Comparison of ENCODE assay signal across 10 cellular contexts in genomic region chr22:46547179-46547882, GRCh38. TPM values are rescaled to one million over a fixed set of nuclear protein-coding genes. Genes with fewer than 3 reads are reported as not detected.
DNase-seq lines count a peak whose midpoint lies in the region; ATAC-seq, FAIRE-seq and TF ChIP-seq lines count a peak whose summit lies in the region.
"Had no signal": no experiment of that assay in that cellular context is flagged by ENCODE, and none has a peak within 500 bp of the region (broad histone marks: within the 10 kb centered on the region; RNA-seq: fewer than 3 reads in every experiment).

No MANE protein-coding gene starts in this region.

- TF ChIP-seq CTCF in gastroesophageal sphincter (IDR thresholded peaks at IDR 0.05) (no peak), pancreas (IDR thresholded peaks at IDR 0.05) (no peak), A673 (conservative IDR thresholded peaks at IDR 0.05; ENCODE audit: low read depth, low read length) (no peak)

- no peak overlapping the region for H3K4me3 ChIP-seq in gastroesophageal sphincter
- no peak overlapping the region for H3K4me3 ChIP-seq in pancreas
- no peak overlapping the region for H3K4me3 ChIP-seq in A673 (ENCODE audit: low read depth, low read length, poor library complexity, severe bottlenecking)

- H3K27me3 ChIP-seq in gastroesophageal sphincter (no peaks in the 10 kb centered on the region), pancreas (no peaks in the 10 kb centered on the region), A673 (replicated peaks; ENCODE audit: insufficient read depth, low read depth, low read length, poor library complexity) (no peaks in the 10 kb centered on the region)

- no peaks in the 10 kb centered on the region for H3K36me3 ChIP-seq in gastroesophageal sphincter
- no peaks in the 10 kb centered on the region for H3K36me3 ChIP-seq in pancreas
- H3K36me3 ChIP-seq in A673 (ENCODE audit: insufficient read depth, low read length, poor library complexity, severe bottlenecking): no peaks in the 10 kb centered on the region

- WGBS in gastroesophageal sphincter (ENCODE audit: low coverage in 1 of 2), 2 donors: 10 to 22% methylated on average over 7 to 13 of the region's 21 CpGs
- 56 to 57% methylated on average over 21 of the region's 21 CpGs for WGBS in pancreas, 2 donors

- DNase-seq in AG20443 (ENCODE audit: low spot score) (peak; percentile 93), pancreas (no peak), A673 (ENCODE audit: low spot score) (no peak)
- DNase-seq in effector CD4-positive, alpha-beta T cell: no peak
- DNase-seq: CD4-positive, alpha-beta memory T cell; stimulated activated CD8-positive, alpha-beta memory T cell treated with anti-CD3 and anti-CD28 coated beads, Interleukin-4, amount 100 ng/mL, for 48 hours had no signal

- no peak for TF ChIP-seq EP300 in gastroesophageal sphincter (IDR thresholded peaks at IDR 0.05)

- no peak for FAIRE-seq in pancreas (lab: Jason Lieb, UNC)

- TF ChIP-seq POLR2A in gastroesophageal sphincter (IDR thresholded peaks at IDR 0.05): no peak

- BruUV-seq in A673 (replicated peaks; lab: Mats Ljungman, UMichigan): no TSS peak

- H3K27ac ChIP-seq in gastroesophageal sphincter (peak overlapping the region; percentile 66 to 93 (median 88)), pancreas (peak overlapping the region; percentile 8 to 66 (median 46)), A673 (ENCODE audit: low read depth, low read length, poor library complexity, severe bottlenecking) (no peak overlapping the region)

- ATAC-seq in SK-N-SH treated with all-trans-retinoic acid at 6 μM for 48 hours: peak; percentile 87
- ATAC-seq in gastroesophageal sphincter: peak; percentile 80
- ATAC-seq in pancreas: peak; percentile 32 to 53 (median 48)
- ATAC-seq in GM19463 (IDR thresholded peaks at IDR 0.05; ENCODE audit: unreplicated experiment): no peak
- no peak for ATAC-seq in HG02981 (IDR thresholded peaks at IDR 0.05; ENCODE audit: unreplicated experiment)

- peaks cover 0 to 2% (median 0%) of the 10 kb centered on the region in 3 donors for H3K9me3 ChIP-seq in gastroesophageal sphincter
- H3K9me3 ChIP-seq in pancreas: no peaks in the 10 kb centered on the region
- H3K9me3 ChIP-seq in A673 (ENCODE audit: low read depth, low read length, poor library complexity, severe bottlenecking): no peaks in the 10 kb centered on the region

- H3K4me1 ChIP-seq in gastroesophageal sphincter: peaks cover 0 to 63% (median 35%) of the 10 kb centered on the region in 3 donors
- H3K4me1 ChIP-seq in pancreas: peaks cover 0 to 10% (median 0%) of the 10 kb centered on the region in 3 donors
- H3K4me1 ChIP-seq in A673 (ENCODE audit: insufficient read depth, low read length, poor library complexity, severe bottlenecking): no peaks in the 10 kb centered on the region

- POLR2A ChIA-PET in A673 (lab: Charles Lee; ENCODE audit: low non-redundant PET): no interaction called here

- CTCF ChIA-PET in A673 (lab: Charles Lee): interaction anchor here (0.5 kb wide), 1 partner anchor 204 kb away, joined by 3 read pairs; no protein-coding TSS in a partner anchor

- intact Hi-C loops in pancreas (cut with DNase I) (loop anchor here in 1 of 3 donors (10.0 kb wide), 1 partner anchor 193 kb away; no protein-coding TSS in a partner anchor), A673 (cut with micrococcal nuclease; ENCODE audit: unreplicated experiment) (no loop called here)

TF ChIP-seq in SK-N-SH treated with all-trans-retinoic acid at 6 μM for 48 hours, 23 proteins besides CTCF, POLR2A, EP300 and RAD21:
- no peak for TF ChIP-seq ISL1 (CRISPR knock-in tag; IDR thresholded peaks at IDR 0.05)
- TF ChIP-seq ESRRG (CRISPR knock-in tag; IDR thresholded peaks at IDR 0.05): no peak
- no peak for TF ChIP-seq ZC3H10 (CRISPR knock-in tag; IDR thresholded peaks at IDR 0.05)
- TF ChIP-seq TOX (CRISPR knock-in tag; IDR thresholded peaks at IDR 0.05; ENCODE audit: borderline replicate concordance): no peak
- no peak for TF ChIP-seq ZFP30 (CRISPR knock-in tag; IDR thresholded peaks at IDR 0.05)

RNA-seq across cellular contexts. Expression of gene CELSR1, which starts 9.9 kb away (rescaled TPM):
- total RNA-seq in gastroesophageal sphincter (1 to 10 TPM; 1.7 to 4.8 (median 4.3) TPM), pancreas (1 to 10 TPM in 5 of 6 donors, under 1 TPM in 1; 0.75 to 3.2 (median 1.2) TPM), A673 (2021) (2.3 and 3.5 TPM in 2 replicates)
- 1 to 10 TPM; 1.6 to 2.2 TPM for polyA plus RNA-seq in pancreas

Comparison
In these comparisons a context has a peak if more than half of its experiments do, and no peak if none do; other contexts are left out.
1. ATAC-seq: peak in SK-N-SH treated with all-trans-retinoic acid at 6 μM for 48 hours (single experiment), gastroesophageal sphincter (single experiment) and pancreas (4 of 4); none in GM19463 (single experiment) and HG02981 (single experiment).